In genomic region chr3:69906351-69906966, GRCh38 we compare ENCODE assay signal across 19 cellular contexts.
"Had no signal": no experiment of that assay in that cellular context is flagged by ENCODE, and none has a peak within 500 bp of the region (broad histone marks: within the 10 kb centered on the region; RNA-seq: fewer than 3 reads in every experiment).

No MANE protein-coding gene starts in this region.

- H3K4me3 ChIP-seq: heart right ventricle, right atrium auricular region, thyroid gland had no signal

- H3K4me3 Mint-ChIP-seq: activated CD4-positive, alpha-beta T cell treated with anti-CD3 and anti-CD28 coated beads, Interleukin-2, amount 10 ng/mL, durations not matched to agents 24 days and 14 days; activated naive CD8-positive, alpha-beta T cell treated with anti-CD3 and anti-CD28 coated beads, Interleukin-2, amount 10 ng/mL, durations not matched to agents 7 days and 5 days; dendritic cell treated with granulocyte-macrophage colony-stimulating factor and Interleukin-4, amounts not matched to agents 40 ng/mL and 50 ng/mL, for 4 days; nephron progenitor cell; stimulated activated naive B cell treated with anti-CD40 and anti-IgM and Interleukin-4, amounts not matched to agents 10 μg/mL and 1 μg/mL and 100 μg/mL, for 72 hours; T-helper 2 cell treated with Interferon-gamma antibody and Interleukin-4, amounts not matched to agents 5 μg/mL and 100 μg/mL, for 36 hours had no signal

- H3K4me1 Mint-ChIP-seq: activated CD4-positive, alpha-beta T cell treated with anti-CD3 and anti-CD28 coated beads, Interleukin-2, amount 10 ng/mL, durations not matched to agents 24 days and 14 days; activated naive CD8-positive, alpha-beta T cell treated with anti-CD3 and anti-CD28 coated beads, Interleukin-2, amount 10 ng/mL, durations not matched to agents 7 days and 5 days; nephron progenitor cell; stimulated activated naive B cell treated with anti-CD40 and anti-IgM and Interleukin-4, amounts not matched to agents 10 μg/mL and 1 μg/mL and 100 μg/mL, for 72 hours had no signal

- H3K36me3 Mint-ChIP-seq: activated naive CD8-positive, alpha-beta T cell treated with anti-CD3 and anti-CD28 coated beads, Interleukin-2, amount 10 ng/mL, durations not matched to agents 7 days and 5 days; stimulated activated naive B cell treated with anti-CD40 and anti-IgM and Interleukin-4, amounts not matched to agents 10 μg/mL and 1 μg/mL and 100 μg/mL, for 72 hours had no signal

- ATAC-seq: heart right ventricle; stimulated activated naive B cell treated with anti-CD40 and anti-IgM and Interleukin-4, amounts not matched to agents 10 μg/mL and 1 μg/mL and 100 μg/mL, for 72 hours had no signal

- DNase-seq: activated CD4-positive, alpha-beta T cell treated with anti-CD3 and anti-CD28 coated beads, Interleukin-2, amount 10 ng/mL, durations not matched to agents 24 days and 14 days; activated CD4-positive, CD25-positive, alpha-beta regulatory T cell; activated CD8-positive, alpha-beta memory T cell treated with anti-CD3 and anti-CD28 coated beads for 24 hours; activated gamma-delta T cell treated with Interleukin-2 at 50 U/mL for 16 hours; activated naive CD8-positive, alpha-beta T cell treated with anti-CD3 and anti-CD28 coated beads, Interleukin-2, amount 10 ng/mL, durations not matched to agents 7 days and 5 days; anterior cingulate cortex; cerebellar nuclear complex; effector memory CD4-positive, alpha-beta T cell; heart right ventricle; mesendoderm; nephron progenitor cell; occipital lobe; stimulated activated CD4-positive, alpha-beta T cell treated with anti-CD3 and anti-CD28 coated beads, Interleukin-15, amount 100 ng/mL, for 24 hours; stimulated activated CD4-positive, alpha-beta T cell treated with anti-CD3 and anti-CD28 coated beads, Interleukin-4, amount 100 ng/mL, for 1 hour; stimulated activated naive B cell treated with anti-CD40 and anti-IgM and Interleukin-4, amounts not matched to agents 10 μg/mL and 1 μg/mL and 100 μg/mL, for 72 hours; thyroid gland had no signal

- H3K9me3 ChIP-seq: right atrium auricular region, thyroid gland had no signal

- H3K27me3 Mint-ChIP-seq: activated CD4-positive, alpha-beta T cell treated with anti-CD3 and anti-CD28 coated beads, Interleukin-2, amount 10 ng/mL, durations not matched to agents 24 days and 14 days; activated naive CD8-positive, alpha-beta T cell treated with anti-CD3 and anti-CD28 coated beads, Interleukin-2, amount 10 ng/mL, durations not matched to agents 7 days and 5 days; dendritic cell treated with granulocyte-macrophage colony-stimulating factor and Interleukin-4, amounts not matched to agents 40 ng/mL and 50 ng/mL, for 4 days had no signal

- H3K27ac Mint-ChIP-seq: activated CD4-positive, alpha-beta T cell treated with anti-CD3 and anti-CD28 coated beads, Interleukin-2, amount 10 ng/mL, durations not matched to agents 24 days and 14 days; activated naive CD8-positive, alpha-beta T cell treated with anti-CD3 and anti-CD28 coated beads, Interleukin-2, amount 10 ng/mL, durations not matched to agents 7 days and 5 days; dendritic cell treated with granulocyte-macrophage colony-stimulating factor and Interleukin-4, amounts not matched to agents 40 ng/mL and 50 ng/mL, for 4 days; nephron progenitor cell; stimulated activated naive B cell treated with anti-CD40 and anti-IgM and Interleukin-4, amounts not matched to agents 10 μg/mL and 1 μg/mL and 100 μg/mL, for 72 hours; T-helper 2 cell treated with Interferon-gamma antibody and Interleukin-4, amounts not matched to agents 5 μg/mL and 100 μg/mL, for 36 hours had no signal

- H3K36me3 ChIP-seq: heart right ventricle, right atrium auricular region, thyroid gland had no signal

- H3K27ac ChIP-seq: right atrium auricular region, thyroid gland had no signal
